Comparison of ENCODE assay signal across 23 cellular contexts in the genomic region with DNA sequence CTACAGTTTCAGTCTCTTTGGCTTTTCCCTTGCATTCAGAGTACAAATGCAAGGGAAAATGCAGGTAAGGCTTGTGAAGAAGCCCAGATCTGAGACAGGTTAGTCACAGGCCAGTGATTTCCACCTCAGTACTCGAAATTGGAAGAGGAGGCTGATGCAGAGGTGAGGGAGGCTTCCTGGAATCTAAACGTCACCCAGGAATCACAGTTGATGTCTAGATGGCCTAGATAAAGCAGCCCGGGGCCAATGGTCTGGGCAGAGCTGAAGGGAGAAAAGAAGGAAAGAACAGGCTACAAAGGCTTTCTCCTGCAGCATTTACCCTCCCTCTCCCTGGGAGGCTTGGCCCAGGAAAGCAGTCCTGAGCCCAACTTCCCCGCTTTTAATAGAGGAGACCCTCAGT. TPM values are rescaled to one million over a fixed set of nuclear protein-coding genes. Genes with fewer than 3 reads are reported as not detected.
DNase-seq lines count a peak whose midpoint lies in the region; ATAC-seq and TF ChIP-seq lines count a peak whose summit lies in the region.
"Had no signal": no experiment of that assay in that cellular context is flagged by ENCODE, and none has a peak within 500 bp of the region (broad histone marks: within the 10 kb centered on the region; RNA-seq: fewer than 3 reads in every experiment).

No MANE protein-coding gene starts in this region.

- H3K4me1 ChIP-seq in SK-N-SH (ENCODE audit: control insufficient read depth in 1 of 2, insufficient read depth in 2 of 2, low read depth in 1 of 2, low read length in 1 of 2): peaks cover 0 to 3% of the 10 kb centered on the region in 2 experiments; a peak in 1 of 4 replicates
- no peaks in the 10 kb centered on the region for H3K4me1 ChIP-seq in smooth muscle cell (ENCODE audit: low read depth)

- no peak overlapping the region for H3K27ac Mint-ChIP-seq in activated T-helper 17 cell treated with anti-CD3 and anti-CD28 coated beads, Interleukin-2, amount 50 U/mL, for 72 hours
- H3K27ac Mint-ChIP-seq: CD4-positive, alpha-beta memory T cell; IgD-negative memory B cell had no signal

- POLR2A ChIA-PET in SK-N-SH (lab: Yijun Ruan, JAX): no interaction called here

- no peak overlapping the region for H3K4me3 Mint-ChIP-seq in activated T-helper 17 cell treated with anti-CD3 and anti-CD28 coated beads, Interleukin-2, amount 50 U/mL, for 72 hours
- H3K4me3 Mint-ChIP-seq: CD14-positive monocyte; CD4-positive, alpha-beta memory T cell; IgD-negative memory B cell had no signal

- H3K9ac ChIP-seq in SK-N-SH (no peak overlapping the region), smooth muscle cell (ENCODE audit: low read depth) (peak overlapping the region; percentile 50)
- H3K9ac ChIP-seq: BLaER1, GM23248 had no signal

- TF ChIP-seq CTCF in SK-N-SH (IDR thresholded peaks at IDR 0.05) (no peak), smooth muscle cell (IDR thresholded peaks at IDR 0.05; ENCODE audit: borderline replicate concordance, insufficient read depth, poor library complexity, severe bottlenecking) (no peak)

- H3K79me2 ChIP-seq in SK-N-SH (ENCODE audit: insufficient read depth) (no peaks in the 10 kb centered on the region), smooth muscle cell (ENCODE audit: low read depth) (no peaks in the 10 kb centered on the region)

- H3K27me3 Mint-ChIP-seq in activated T-helper 17 cell treated with anti-CD3 and anti-CD28 coated beads, Interleukin-2, amount 50 U/mL, for 72 hours: no peaks in the 10 kb centered on the region
- H3K27me3 Mint-ChIP-seq: CD4-positive, alpha-beta memory T cell; IgD-negative memory B cell had no signal

- H3K36me3 Mint-ChIP-seq in activated T-helper 17 cell treated with anti-CD3 and anti-CD28 coated beads, Interleukin-2, amount 50 U/mL, for 72 hours (ENCODE audit: low read depth): no peaks in the 10 kb centered on the region
- H3K36me3 Mint-ChIP-seq: CD4-positive, alpha-beta memory T cell; IgD-negative memory B cell had no signal

- H3K4me1 Mint-ChIP-seq in activated T-helper 17 cell treated with anti-CD3 and anti-CD28 coated beads, Interleukin-2, amount 50 U/mL, for 72 hours: no peaks in the 10 kb centered on the region
- H3K4me1 Mint-ChIP-seq: CD14-positive monocyte; CD4-positive, alpha-beta memory T cell had no signal

- H4K20me1 ChIP-seq in SK-N-SH (ENCODE audit: insufficient read depth) (no peaks in the 10 kb centered on the region), smooth muscle cell (ENCODE audit: low read depth) (no peaks in the 10 kb centered on the region)
- H4K20me1 ChIP-seq: BLaER1 had no signal

- no peaks in the 10 kb centered on the region for H3K9me2 ChIP-seq in SK-N-SH

- H2AFZ ChIP-seq in SK-N-SH (ENCODE audit: low read depth) (0 out of 2 replicates have a peak overlapping the region, but pooled peaks have one; percentile 27), smooth muscle cell (ENCODE audit: low read depth) (no peak overlapping the region)
- H2AFZ ChIP-seq: GM23248 had no signal

- H3K4me3 ChIP-seq in SK-N-SH (ENCODE audit: low read depth in 2 of 2, low read length in 1 of 2): peak overlapping the region in 1 of 2 experiments; percentile 35; a peak in 1 of 4 replicates
- H3K4me3 ChIP-seq in smooth muscle cell: no peak overlapping the region
- H3K4me3 ChIP-seq: A549, BLaER1, GM12878, GM23248, HAP-1 had no signal

- no peak for TF ChIP-seq EP300 in SK-N-SH (IDR thresholded peaks at IDR 0.05; ENCODE audit: borderline replicate concordance in 1 of 2, low read depth in 1 of 2, low read length in 1 of 2)

- no peak for TF ChIP-seq RAD21 in SK-N-SH (IDR thresholded peaks at IDR 0.05; ENCODE audit: low read length)

- H3K36me3 ChIP-seq in SK-N-SH (replicated peaks in 1 of 2; ENCODE audit: control insufficient read depth in 1 of 2, insufficient read depth in 2 of 2, low read length in 1 of 2) (no peaks in the 10 kb centered on the region), smooth muscle cell (ENCODE audit: low read depth) (no peaks in the 10 kb centered on the region)

- H3K9me3 ChIP-seq in SK-N-SH (no peaks in the 10 kb centered on the region), smooth muscle cell (replicated peaks; ENCODE audit: low read depth) (no peaks in the 10 kb centered on the region)
- H3K9me3 ChIP-seq: A549, BLaER1, HAP-1 had no signal

- peak overlapping the region; percentile 73 for H3K4me2 ChIP-seq in SK-N-SH
- H3K4me2 ChIP-seq in smooth muscle cell: no peak overlapping the region

- H3K27me3 ChIP-seq in SK-N-SH (ENCODE audit: insufficient read depth): peaks cover 26% of the 10 kb centered on the region
- no peaks in the 10 kb centered on the region for H3K27me3 ChIP-seq in smooth muscle cell (ENCODE audit: low read depth)
- H3K27me3 ChIP-seq: BLaER1 had no signal

- H3K27ac ChIP-seq in SK-N-SH (ENCODE audit: low read depth in 2 of 2, low read length in 1 of 2): no peak overlapping the region
- peak overlapping the region; percentile 82 for H3K27ac ChIP-seq in smooth muscle cell (ENCODE audit: low read depth)
- H3K27ac ChIP-seq: 22Rv1, A549, BLaER1 had no signal

- CTCF ChIA-PET in SK-N-SH (lab: Yijun Ruan, JAX): no interaction called here

- no peak; the same call in 2 of the 3 replicates for ATAC-seq in SK-N-SH treated with all-trans-retinoic acid at 6 μM for 48 hours
- ATAC-seq in activated T-helper 17 cell treated with anti-CD3 and anti-CD28 coated beads, Interleukin-2, amount 50 U/mL, for 72 hours (replicated peaks): peak; percentile 40
- ATAC-seq: A549, GM12878 had no signal

- 8% methylated on average over 4 of the region's 4 CpGs for WGBS in SK-N-SH (ENCODE audit: low lambda C conversion rate)
- 72% methylated on average over 4 of the region's 4 CpGs for WGBS in smooth muscle cell (ENCODE audit: low lambda C conversion rate)

- H3K9me3 Mint-ChIP-seq in activated T-helper 17 cell treated with anti-CD3 and anti-CD28 coated beads, Interleukin-2, amount 50 U/mL, for 72 hours: no peaks in the 10 kb centered on the region
- H3K9me3 Mint-ChIP-seq: CD14-positive monocyte; CD4-positive, alpha-beta memory T cell; IgD-negative memory B cell had no signal

- H3F3A ChIP-seq in SK-N-SH (replicated peaks; ENCODE audit: insufficient read depth) (peaks cover 5% of the 10 kb centered on the region), smooth muscle cell (ENCODE audit: low read depth) (peaks cover 4% of the 10 kb centered on the region)

- DNase-seq in SK-N-SH (no peak), kidney tubule cell (ENCODE audit: low spot score) (peak; percentile 45), smooth muscle cell (lab: John Stamatoyannopoulos, UW; ENCODE audit: unreplicated experiment) (no peak), NCI-H226 (no peak), NCI-H1436 treated with DMSO at 0.1 percent for 48 hours (lab: John Stamatoyannopoulos, UW) (no peak)
- DNase-seq in activated CD4-positive, alpha-beta T cell treated with anti-CD3 and anti-CD28 coated beads, Interleukin-2, amount 50 U/mL, for 1 hour: no peak
- DNase-seq: CD4-positive, alpha-beta memory T cell; DMS153; DMS79; GM23248 had no signal

TF ChIP-seq in SK-N-SH, 30 proteins besides CTCF, POLR2A, EP300 and RAD21:
- no peak for TF ChIP-seq SIN3A (IDR thresholded peaks at IDR 0.05; ENCODE audit: borderline replicate concordance, low read depth, low read length)
- TF ChIP-seq RFX5 (IDR thresholded peaks at IDR 0.05; ENCODE audit: low read length): no peak
- no peak for TF ChIP-seq NFIC (IDR thresholded peaks at IDR 0.05; ENCODE audit: borderline replicate concordance)
- TF ChIP-seq NRF1 (IDR thresholded peaks at IDR 0.05; ENCODE audit: low read depth, low read length): no peak

TF ChIP-seq in SK-N-SH treated with all-trans-retinoic acid at 6 μM for 48 hours, 23 proteins besides CTCF, POLR2A, EP300 and RAD21 (continues in another document):
- no peak for TF ChIP-seq TCF4 (CRISPR knock-in tag; IDR thresholded peaks at IDR 0.05; ENCODE audit: borderline replicate concordance)
- TF ChIP-seq, protein P1, sequence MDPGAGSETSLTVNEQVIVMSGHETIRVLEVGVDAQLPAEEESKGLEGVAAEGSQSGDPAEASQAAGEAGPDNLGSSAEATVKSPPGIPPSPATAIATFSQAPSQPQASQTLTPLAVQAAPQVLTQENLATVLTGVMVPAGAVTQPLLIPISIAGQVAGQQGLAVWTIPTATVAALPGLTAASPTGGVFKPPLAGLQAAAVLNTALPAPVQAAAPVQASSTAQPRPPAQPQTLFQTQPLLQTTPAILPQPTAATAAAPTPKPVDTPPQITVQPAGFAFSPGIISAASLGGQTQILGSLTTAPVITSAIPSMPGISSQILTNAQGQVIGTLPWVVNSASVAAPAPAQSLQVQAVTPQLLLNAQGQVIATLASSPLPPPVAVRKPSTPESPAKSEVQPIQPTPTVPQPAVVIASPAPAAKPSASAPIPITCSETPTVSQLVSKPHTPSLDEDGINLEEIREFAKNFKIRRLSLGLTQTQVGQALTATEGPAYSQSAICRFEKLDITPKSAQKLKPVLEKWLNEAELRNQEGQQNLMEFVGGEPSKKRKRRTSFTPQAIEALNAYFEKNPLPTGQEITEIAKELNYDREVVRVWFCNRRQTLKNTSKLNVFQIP (CRISPR knock-in tag; IDR thresholded peaks at IDR 0.05; ENCODE audit: borderline replicate concordance, low read depth): no peak
- TF ChIP-seq CSDC2 (CRISPR knock-in tag; IDR thresholded peaks at IDR 0.05): no peak

RNA-seq across cellular contexts. Expression of a gene that starts 8.5 kb away (rescaled TPM):
- polyA plus RNA-seq in SK-N-SH (2012; rRNA removed): 0.46 and 0.94 TPM in 2 replicates
- polyA plus RNA-seq in SK-N-SH (2012; cell fraction: cytosol; rRNA removed): 0.51 and 0.66 TPM in 2 replicates
- 0.54 and 0.77 TPM in 2 replicates for polyA plus RNA-seq in SK-N-SH (2012; cell fraction: nucleus; rRNA removed)
- total RNA-seq in activated T-helper 17 cell treated with anti-CD3 and anti-CD28 coated beads, Interleukin-2, amount 50 U/mL, for 72 hours: under 1 TPM; 0.19 TPM
- total RNA-seq in smooth muscle cell: 5.6 and 10.0 TPM in 2 replicates
- 3.7 and 11.7 TPM in 2 replicates for polyA plus RNA-seq in smooth muscle cell
- total RNA-seq: CD4-positive, alpha-beta memory T cell; G401 had no signal
- polyA plus RNA-seq: CD4-positive, alpha-beta memory T cell; IgD-negative memory B cell had no signal

RNA-seq across cellular contexts. Expression of a gene that starts 19.9 kb away (rescaled TPM):
- polyA plus RNA-seq in SK-N-SH (2012; rRNA removed): 3.2 and 4.6 TPM in 2 replicates
- polyA plus RNA-seq in SK-N-SH (2012; cell fraction: cytosol; rRNA removed): 3.9 and 4.2 TPM in 2 replicates
- 2.9 and 6.8 TPM in 2 replicates for polyA plus RNA-seq in SK-N-SH (2012; cell fraction: nucleus; rRNA removed)
- total RNA-seq in activated T-helper 17 cell treated with anti-CD3 and anti-CD28 coated beads, Interleukin-2, amount 50 U/mL, for 72 hours: 1 to 10 TPM; 6.7 to 7.1 TPM
- 6.7 and 7.5 TPM in 2 replicates for total RNA-seq in smooth muscle cell
- polyA plus RNA-seq in smooth muscle cell: 4.1 and 6.3 TPM in 2 replicates
- total RNA-seq: G401 had no signal

RNA-seq across cellular contexts. Expression of a gene that starts 24.2 kb away (rescaled TPM):
- not detected in 2 replicates for polyA plus RNA-seq in SK-N-SH (2012; rRNA removed)
- not detected in 2 replicates for polyA plus RNA-seq in SK-N-SH (2012; cell fraction: cytosol; rRNA removed)
- not detected in 2 replicates for polyA plus RNA-seq in SK-N-SH (2012; cell fraction: nucleus; rRNA removed)
- total RNA-seq in activated T-helper 17 cell treated with anti-CD3 and anti-CD28 coated beads, Interleukin-2, amount 50 U/mL, for 72 hours: not detected
- total RNA-seq in smooth muscle cell: not detected in 2 replicates
- polyA plus RNA-seq in smooth muscle cell: not detected in 2 replicates
- total RNA-seq: CD4-positive, alpha-beta memory T cell; Daoy; G401; GM12878; GM23248; H4 had no signal
- polyA plus RNA-seq: A549; AG04450; CD14-positive monocyte; CD4-positive, alpha-beta memory T cell; GM23248; IgD-negative memory B cell had no signal

RNA-seq across cellular contexts. Expression of a gene that starts 56.6 kb away (rescaled TPM):
- polyA plus RNA-seq in SK-N-SH (2012; rRNA removed) (not detected in 2 replicates), smooth muscle cell (not detected in 2 replicates)
- polyA plus RNA-seq in SK-N-SH (2012; cell fraction: cytosol; rRNA removed): not detected in 2 replicates
- polyA plus RNA-seq in SK-N-SH (2012; cell fraction: nucleus; rRNA removed): not detected in 2 replicates
- under 1 TPM in 1 of 2 donors, not detected in 1; 0.34 TPM for total RNA-seq in activated T-helper 17 cell treated with anti-CD3 and anti-CD28 coated beads, Interleukin-2, amount 50 U/mL, for 72 hours
- total RNA-seq in smooth muscle cell: not detected in 2 replicates
- total RNA-seq: CD4-positive, alpha-beta memory T cell; Daoy; G401; GM23248; H4 had no signal
- polyA plus RNA-seq: A549; CD14-positive monocyte; CD4-positive, alpha-beta memory T cell; GM23248; IgD-negative memory B cell had no signal
